ENCODE assay signal across 1 cellular context in genomic region chr15:74365619-74366445, GRCh38.
TF ChIP-seq lines count a peak whose summit lies in the region.

No MANE protein-coding gene starts in this region.

TF ChIP-seq in HepG2, 621 proteins besides CTCF, POLR2A, EP300 and RAD21 (continued from another document and continues in another):
- 0 out of 2 replicates have a peak, but pooled peaks have one; percentile 31 for TF ChIP-seq TERF1 (CRISPR knock-in tag; IDR thresholded peaks at IDR 0.05)
- peak; percentile 37; the same call in 1 of the 2 replicates for TF ChIP-seq HES4 (CRISPR knock-in tag; IDR thresholded peaks at IDR 0.05; ENCODE audit: borderline replicate concordance)
- TF ChIP-seq ZNF687 (CRISPR knock-in tag; IDR thresholded peaks at IDR 0.05), result peak; percentile 90
- no peak for TF ChIP-seq MATR3 (CRISPR knock-in tag; IDR thresholded peaks at IDR 0.05)
- peak; percentile 64; the same call in 1 of the 2 replicates for TF ChIP-seq ZSCAN21 (CRISPR knock-in tag; IDR thresholded peaks at IDR 0.05; ENCODE audit: borderline replicate concordance)
- TF ChIP-seq TCF7 (IDR thresholded peaks at IDR 0.05; ENCODE audit: low read depth), result no peak
- TF ChIP-seq SKI (IDR thresholded peaks at IDR 0.05; ENCODE audit: partially characterized antibody), result no peak
- peak; percentile 22; the same call in 1 of the 2 replicates for TF ChIP-seq CCDC6 (CRISPR knock-in tag; IDR thresholded peaks at IDR 0.05)
- TF ChIP-seq POGK (CRISPR knock-in tag; conservative IDR thresholded peaks at IDR 0.05), result peak; percentile 72
- no peak for TF ChIP-seq ADNP (CRISPR knock-in tag; IDR thresholded peaks at IDR 0.05)
- TF ChIP-seq EEA1 (CRISPR knock-in tag; IDR thresholded peaks at IDR 0.05; ENCODE audit: borderline replicate concordance), result no peak
- TF ChIP-seq ZNF318 (CRISPR knock-in tag; IDR thresholded peaks at IDR 0.05), result 0 out of 2 replicates have a peak, but pooled peaks have one; percentile 26
- TF ChIP-seq HDAC2 (CRISPR knock-in tag; IDR thresholded peaks at IDR 0.05), result peak; percentile 28; the same call in 1 of the 2 replicates
- 0 out of 2 replicates have a peak, but pooled peaks have one; percentile 21 for TF ChIP-seq ZNF143 (CRISPR knock-in tag; IDR thresholded peaks at IDR 0.05)
- TF ChIP-seq ZFP91 (CRISPR knock-in tag; IDR thresholded peaks at IDR 0.05; ENCODE audit: borderline replicate concordance), result peak; percentile 91; the same call in 1 of the 2 replicates
- TF ChIP-seq ZNF354B (CRISPR knock-in tag; IDR thresholded peaks at IDR 0.05), result peak; percentile 75; the same call in 1 of the 2 replicates
- TF ChIP-seq PATZ1 (CRISPR knock-in tag; IDR thresholded peaks at IDR 0.05), result peak; percentile 47; the same call in 1 of the 2 replicates
- 0 out of 2 replicates have a peak, but pooled peaks have one; percentile 31 for TF ChIP-seq ARNTL (CRISPR knock-in tag; IDR thresholded peaks at IDR 0.05)
- TF ChIP-seq ESRRA (CRISPR knock-in tag; IDR thresholded peaks at IDR 0.05; ENCODE audit: low read depth), result peak; percentile 72; the same call in 1 of the 2 replicates
- no peak for TF ChIP-seq CEBPG (CRISPR knock-in tag; IDR thresholded peaks at IDR 0.05)
- TF ChIP-seq MTA1 (CRISPR knock-in tag; IDR thresholded peaks at IDR 0.05; ENCODE audit: borderline replicate concordance), result 0 out of 2 replicates have a peak, but pooled peaks have one; percentile 46
- TF ChIP-seq WIZ (CRISPR knock-in tag; IDR thresholded peaks at IDR 0.05), result 0 out of 2 replicates have a peak, but pooled peaks have one; percentile 23
- TF ChIP-seq RNF2 (conservative IDR thresholded peaks at IDR 0.05; ENCODE audit: low read depth), result peak; percentile 83
- TF ChIP-seq ZNF768 (CRISPR knock-in tag; IDR thresholded peaks at IDR 0.05), result peak; percentile 60
- no peak for TF ChIP-seq RBAK (CRISPR knock-in tag; IDR thresholded peaks at IDR 0.05)
- no peak for TF ChIP-seq MXI1 (IDR thresholded peaks at IDR 0.05; ENCODE audit: borderline replicate concordance, low read depth, low read length)
- 0 out of 2 replicates have a peak, but pooled peaks have one; percentile 7 for TF ChIP-seq HOXA3 (CRISPR knock-in tag; IDR thresholded peaks at IDR 0.05)
- peak; percentile 59; the same call in 1 of the 2 replicates for TF ChIP-seq ZNF782 (CRISPR knock-in tag; IDR thresholded peaks at IDR 0.05; ENCODE audit: borderline replicate concordance)
- peak; percentile 48 for TF ChIP-seq ZNF350 (CRISPR knock-in tag; IDR thresholded peaks at IDR 0.05; ENCODE audit: borderline replicate concordance, low read depth)
- no peak for TF ChIP-seq ELF1 (CRISPR knock-in tag; IDR thresholded peaks at IDR 0.05)
- peak; percentile 71 for TF ChIP-seq ZBTB7B (CRISPR knock-in tag; IDR thresholded peaks at IDR 0.05)
- peak; percentile 43; the same call in 1 of the 2 replicates for TF ChIP-seq ZNF678 (CRISPR knock-in tag; IDR thresholded peaks at IDR 0.05)
- TF ChIP-seq ZNF205 (CRISPR knock-in tag; IDR thresholded peaks at IDR 0.05), result 0 out of 2 replicates have a peak, but pooled peaks have one; percentile 22
- 0 out of 2 replicates have a peak, but pooled peaks have one; percentile 29 for TF ChIP-seq SMYD3 (CRISPR knock-in tag; IDR thresholded peaks at IDR 0.05)
- peak; percentile 96 for TF ChIP-seq ZNF800 (CRISPR knock-in tag; IDR thresholded peaks at IDR 0.05)
- no peak for TF ChIP-seq HNRNPH1 (optimal IDR thresholded peaks at IDR 0.05; ENCODE audit: low read depth, low read length)
- TF ChIP-seq ZNF468 (CRISPR knock-in tag; IDR thresholded peaks at IDR 0.05), result 0 out of 2 replicates have a peak, but pooled peaks have one; percentile 75
- TF ChIP-seq ZNF274 (CRISPR knock-in tag; IDR thresholded peaks at IDR 0.05), result peak; percentile 82; the same call in 1 of the 2 replicates
- TF ChIP-seq FOXM1 (CRISPR knock-in tag; IDR thresholded peaks at IDR 0.05), result no peak
